Comparison of ENCODE assay signal across 5 cellular contexts in the genomic region with DNA sequence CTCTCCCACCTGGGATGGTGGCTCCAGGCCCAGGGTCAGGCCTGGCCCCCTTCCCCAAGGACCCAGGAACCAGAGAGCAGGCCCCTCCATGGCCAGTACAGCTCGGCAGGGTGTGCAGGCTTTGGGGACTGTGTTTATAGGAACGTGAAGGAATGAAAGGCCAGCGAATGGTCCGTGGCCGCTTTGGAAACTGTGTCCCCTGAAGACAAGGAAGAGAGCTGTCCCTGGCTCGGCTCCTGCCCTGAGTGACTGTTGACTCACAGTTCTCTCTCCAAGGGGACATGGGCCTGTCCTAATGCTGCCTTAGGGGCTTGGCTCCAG. TPM values are rescaled to one million over a fixed set of nuclear protein-coding genes. Genes with fewer than 3 reads are reported as not detected.
"Had no signal": no experiment of that assay in that cellular context is flagged by ENCODE, and none has a peak within 500 bp of the region (broad histone marks: within the 10 kb centered on the region; RNA-seq: fewer than 3 reads in every experiment).

No MANE protein-coding gene starts in this region.

RNA-seq across cellular contexts. Expression of gene ALPP, which starts 43.7 kb away (rescaled TPM):
- total RNA-seq: HepG2, HT1080, IMR-90, NCI-H460, SJCRH30 had no signal
- polyA plus RNA-seq: HepG2, IMR-90 had no signal
